ENCODE assay signal across 1 cellular context in the genomic region with DNA sequence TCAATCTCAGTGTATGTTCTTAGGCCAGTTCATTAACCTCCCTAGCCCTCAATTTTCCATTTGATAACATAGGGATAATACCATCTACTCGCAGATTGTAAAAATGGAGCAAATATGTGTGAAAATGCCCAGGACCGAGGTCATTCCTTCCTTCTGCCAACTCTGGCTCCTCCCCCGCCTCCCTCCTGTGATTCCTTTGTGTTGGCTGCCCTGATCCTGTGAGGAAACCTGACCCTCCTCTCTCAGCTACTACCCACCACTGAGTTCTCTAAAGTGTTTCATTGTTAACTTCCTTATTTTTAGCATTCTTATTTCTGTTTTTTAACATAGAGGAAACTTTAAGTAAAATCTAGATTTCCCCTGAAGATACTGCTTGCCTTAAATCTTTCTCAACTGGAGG.
TF ChIP-seq lines count a peak whose summit lies in the region.

No MANE protein-coding gene starts in this region.

TF ChIP-seq in HepG2, 621 proteins besides CTCF, POLR2A, EP300 and RAD21:
- TF ChIP-seq DPF2 (CRISPR knock-in tag; IDR thresholded peaks at IDR 0.05; ENCODE audit: borderline replicate concordance, low read depth) = no peak
- no peak for TF ChIP-seq MED13 (CRISPR knock-in tag; IDR thresholded peaks at IDR 0.05)
- TF ChIP-seq, protein P1, sequence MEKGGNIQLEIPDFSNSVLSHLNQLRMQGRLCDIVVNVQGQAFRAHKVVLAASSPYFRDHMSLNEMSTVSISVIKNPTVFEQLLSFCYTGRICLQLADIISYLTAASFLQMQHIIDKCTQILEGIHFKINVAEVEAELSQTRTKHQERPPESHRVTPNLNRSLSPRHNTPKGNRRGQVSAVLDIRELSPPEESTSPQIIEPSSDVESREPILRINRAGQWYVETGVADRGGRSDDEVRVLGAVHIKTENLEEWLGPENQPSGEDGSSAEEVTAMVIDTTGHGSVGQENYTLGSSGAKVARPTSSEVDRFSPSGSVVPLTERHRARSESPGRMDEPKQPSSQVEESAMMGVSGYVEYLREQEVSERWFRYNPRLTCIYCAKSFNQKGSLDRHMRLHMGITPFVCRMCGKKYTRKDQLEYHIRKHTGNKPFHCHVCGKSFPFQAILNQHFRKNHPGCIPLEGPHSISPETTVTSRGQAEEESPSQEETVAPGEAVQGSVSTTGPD (CRISPR knock-in tag; IDR thresholded peaks at IDR 0.05) = no peak
- TF ChIP-seq ZNF382 (CRISPR knock-in tag; IDR thresholded peaks at IDR 0.05; ENCODE audit: borderline replicate concordance) = no peak
- TF ChIP-seq, protein P2, sequence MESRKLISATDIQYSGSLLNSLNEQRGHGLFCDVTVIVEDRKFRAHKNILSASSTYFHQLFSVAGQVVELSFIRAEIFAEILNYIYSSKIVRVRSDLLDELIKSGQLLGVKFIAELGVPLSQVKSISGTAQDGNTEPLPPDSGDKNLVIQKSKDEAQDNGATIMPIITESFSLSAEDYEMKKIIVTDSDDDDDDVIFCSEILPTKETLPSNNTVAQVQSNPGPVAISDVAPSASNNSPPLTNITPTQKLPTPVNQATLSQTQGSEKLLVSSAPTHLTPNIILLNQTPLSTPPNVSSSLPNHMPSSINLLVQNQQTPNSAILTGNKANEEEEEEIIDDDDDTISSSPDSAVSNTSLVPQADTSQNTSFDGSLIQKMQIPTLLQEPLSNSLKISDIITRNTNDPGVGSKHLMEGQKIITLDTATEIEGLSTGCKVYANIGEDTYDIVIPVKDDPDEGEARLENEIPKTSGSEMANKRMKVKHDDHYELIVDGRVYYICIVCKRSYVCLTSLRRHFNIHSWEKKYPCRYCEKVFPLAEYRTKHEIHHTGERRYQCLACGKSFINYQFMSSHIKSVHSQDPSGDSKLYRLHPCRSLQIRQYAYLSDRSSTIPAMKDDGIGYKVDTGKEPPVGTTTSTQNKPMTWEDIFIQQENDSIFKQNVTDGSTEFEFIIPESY (CRISPR knock-in tag; IDR thresholded peaks at IDR 0.05) = no peak
- TF ChIP-seq, protein P3, sequence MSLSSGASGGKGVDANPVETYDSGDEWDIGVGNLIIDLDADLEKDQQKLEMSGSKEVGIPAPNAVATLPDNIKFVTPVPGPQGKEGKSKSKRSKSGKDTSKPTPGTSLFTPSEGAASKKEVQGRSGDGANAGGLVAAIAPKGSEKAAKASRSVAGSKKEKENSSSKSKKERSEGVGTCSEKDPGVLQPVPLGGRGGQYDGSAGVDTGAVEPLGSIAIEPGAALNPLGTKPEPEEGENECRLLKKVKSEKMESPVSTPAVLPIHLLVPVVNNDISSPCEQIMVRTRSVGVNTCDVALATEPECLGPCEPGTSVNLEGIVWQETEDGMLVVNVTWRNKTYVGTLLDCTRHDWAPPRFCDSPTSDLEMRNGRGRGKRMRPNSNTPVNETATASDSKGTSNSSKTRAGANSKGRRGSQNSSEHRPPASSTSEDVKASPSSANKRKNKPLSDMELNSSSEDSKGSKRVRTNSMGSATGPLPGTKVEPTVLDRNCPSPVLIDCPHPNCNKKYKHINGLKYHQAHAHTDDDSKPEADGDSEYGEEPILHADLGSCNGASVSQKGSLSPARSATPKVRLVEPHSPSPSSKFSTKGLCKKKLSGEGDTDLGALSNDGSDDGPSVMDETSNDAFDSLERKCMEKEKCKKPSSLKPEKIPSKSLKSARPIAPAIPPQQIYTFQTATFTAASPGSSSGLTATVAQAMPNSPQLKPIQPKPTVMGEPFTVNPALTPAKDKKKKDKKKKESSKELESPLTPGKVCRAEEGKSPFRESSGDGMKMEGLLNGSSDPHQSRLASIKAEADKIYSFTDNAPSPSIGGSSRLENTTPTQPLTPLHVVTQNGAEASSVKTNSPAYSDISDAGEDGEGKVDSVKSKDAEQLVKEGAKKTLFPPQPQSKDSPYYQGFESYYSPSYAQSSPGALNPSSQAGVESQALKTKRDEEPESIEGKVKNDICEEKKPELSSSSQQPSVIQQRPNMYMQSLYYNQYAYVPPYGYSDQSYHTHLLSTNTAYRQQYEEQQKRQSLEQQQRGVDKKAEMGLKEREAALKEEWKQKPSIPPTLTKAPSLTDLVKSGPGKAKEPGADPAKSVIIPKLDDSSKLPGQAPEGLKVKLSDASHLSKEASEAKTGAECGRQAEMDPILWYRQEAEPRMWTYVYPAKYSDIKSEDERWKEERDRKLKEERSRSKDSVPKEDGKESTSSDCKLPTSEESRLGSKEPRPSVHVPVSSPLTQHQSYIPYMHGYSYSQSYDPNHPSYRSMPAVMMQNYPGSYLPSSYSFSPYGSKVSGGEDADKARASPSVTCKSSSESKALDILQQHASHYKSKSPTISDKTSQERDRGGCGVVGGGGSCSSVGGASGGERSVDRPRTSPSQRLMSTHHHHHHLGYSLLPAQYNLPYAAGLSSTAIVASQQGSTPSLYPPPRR (CRISPR knock-in tag; IDR thresholded peaks at IDR 0.05; ENCODE audit: borderline replicate concordance) = no peak
- no peak for TF ChIP-seq HNF4A (CRISPR knock-in tag; IDR thresholded peaks at IDR 0.05)
